ENCODE assay signal across 25 cellular contexts in the genomic region with DNA sequence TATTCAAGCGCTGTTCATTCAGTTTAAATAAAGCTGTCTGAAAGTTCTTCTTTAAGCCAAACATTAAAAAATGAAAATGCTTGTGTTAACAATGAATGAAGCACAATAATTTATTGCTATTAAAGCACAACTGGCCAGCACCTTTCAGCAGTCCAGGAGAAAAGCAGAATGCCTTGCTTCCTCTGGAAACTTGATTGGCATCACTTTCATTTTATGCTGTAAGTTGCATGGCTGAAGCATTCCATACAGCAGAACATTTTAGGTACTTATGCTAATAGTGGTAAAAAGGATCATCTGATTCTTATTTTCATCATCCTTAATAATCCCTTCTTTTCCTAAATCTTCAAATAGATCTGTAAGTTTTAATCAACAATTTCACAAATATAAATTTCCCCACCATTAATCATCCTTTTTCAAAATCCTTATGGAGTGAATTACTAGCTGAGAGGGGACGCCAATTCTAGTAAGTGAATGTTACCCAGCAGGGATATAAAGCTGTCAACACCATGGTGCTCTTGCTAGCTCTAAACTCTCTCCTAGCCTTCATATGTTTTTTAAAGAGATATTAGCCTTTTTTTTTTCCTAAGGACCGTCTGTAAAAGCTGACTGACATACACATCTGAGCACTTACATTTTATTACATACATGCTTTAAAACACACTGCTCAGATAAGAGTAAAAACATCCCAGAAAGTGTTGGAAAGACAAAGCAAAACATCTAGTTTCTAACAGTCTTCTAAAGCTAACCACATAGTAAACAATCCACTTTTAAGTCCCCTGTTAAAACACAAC. TPM values are rescaled to one million over a fixed set of nuclear protein-coding genes. Genes with fewer than 3 reads are reported as not detected.
DNase-seq lines count a peak whose midpoint lies in the region; ATAC-seq and TF ChIP-seq lines count a peak whose summit lies in the region.
"Had no signal": no experiment of that assay in that cellular context is flagged by ENCODE, and none has a peak within 500 bp of the region (broad histone marks: within the 10 kb centered on the region; RNA-seq: fewer than 3 reads in every experiment).

No MANE protein-coding gene starts in this region.

- peaks cover 3% of the 10 kb centered on the region in 2 donors for H3K4me1 Mint-ChIP-seq in natural killer cell treated with Interleukin-12 subunit alpha and Interleukin-12 subunit beta and Interleukin-15 and Interleukin-18, amount 100 ng/mL, for 72 hours (ENCODE audit: low read depth in 2 of 2)

- H3K27ac ChIP-seq in IMR-90 (ENCODE audit: insufficient read depth, low read length) = no peak overlapping the region
- H3K27ac ChIP-seq in neuronal stem cell (replicated peaks; ENCODE audit: low read length) = no peak overlapping the region
- H3K27ac ChIP-seq: C4-2B, gastrocnemius medialis, ovary, skin epidermis, stomach had no signal

- no peak overlapping the region for H2BK5ac ChIP-seq in IMR-90 (ENCODE audit: low read depth, low read length, poor library complexity, severe bottlenecking)
- no peak overlapping the region for H2BK5ac ChIP-seq in neuronal stem cell (ENCODE audit: low read length)

- peak; percentile 7 to 57 (median 39) for DNase-seq in NCI-H1417 (lab: John Stamatoyannopoulos, UW)
- no peak for DNase-seq in NCI-H1417 treated with DMSO at 0.1 percent for 48 hours (lab: John Stamatoyannopoulos, UW)
- DNase-seq in IMR-90 = no peak
- DNase-seq in SK-N-DZ (ENCODE audit: low spot score) = peak; percentile 43
- DNase-seq in neuronal stem cell (ENCODE audit: low spot score) = no peak
- no peak for DNase-seq in COR-L47 (lab: John Stamatoyannopoulos, UW)
- no peak for DNase-seq in natural killer cell treated with Interleukin-12 subunit alpha and Interleukin-12 subunit beta and Interleukin-15 and Interleukin-18, amount 100 ng/mL, for 72 hours (ENCODE audit: low spot score)
- no peak for DNase-seq in UCSD-AML1 (lab: John Stamatoyannopoulos, UW; ENCODE audit: unreplicated experiment)
- DNase-seq: 8988T; activated CD4-positive, alpha-beta T cell treated with anti-CD3 and anti-CD28 coated beads, Interleukin-2, amount 10 ng/mL, durations not matched to agents 7 days and 5 days; activated naive CD8-positive, alpha-beta T cell treated with anti-CD3 and anti-CD28 coated beads, Interleukin-2, amount 50 U/mL, for 24 hours; DMS153; gastrocnemius medialis; mammary epithelial cell; NCI-H1048; ovary; Right ventricle myocardium superior; stimulated activated CD4-positive, alpha-beta T cell treated with anti-CD3 and anti-CD28 coated beads, Interleukin-4, amount 100 ng/mL, for 1 hour; stomach; T-cell had no signal

- H3K79me1 ChIP-seq in IMR-90 (ENCODE audit: low read depth in 1 of 2, low read length in 2 of 2) (peaks cover 11 to 36% of the 10 kb centered on the region in 2 experiments), neuronal stem cell (ENCODE audit: low read depth, low read length) (no peaks in the 10 kb centered on the region)

- no peak overlapping the region for H2BK20ac ChIP-seq in IMR-90 (ENCODE audit: low read depth, low read length)

- H2BK120ac ChIP-seq in IMR-90 (ENCODE audit: low read depth, low read length) (no peak overlapping the region), neuronal stem cell (ENCODE audit: low read depth, low read length) (no peak overlapping the region)

- peaks cover 15 to 18% of the 10 kb centered on the region in 2 donors for H3K27me3 Mint-ChIP-seq in natural killer cell treated with Interleukin-12 subunit alpha and Interleukin-12 subunit beta and Interleukin-15 and Interleukin-18, amount 100 ng/mL, for 72 hours

- no peak overlapping the region for H3K56ac ChIP-seq in IMR-90 (ENCODE audit: extremely low read depth, insufficient read depth, low read length)

- no peaks in the 10 kb centered on the region for H3K36me3 Mint-ChIP-seq in natural killer cell treated with Interleukin-12 subunit alpha and Interleukin-12 subunit beta and Interleukin-15 and Interleukin-18, amount 100 ng/mL, for 72 hours
- H3K36me3 Mint-ChIP-seq: T-cell, type B pancreatic cell had no signal

- no peak overlapping the region for H2BK15ac ChIP-seq in IMR-90 (ENCODE audit: low read depth, low read length)
- H2BK15ac ChIP-seq in neuronal stem cell (ENCODE audit: low read length) = no peak overlapping the region

- no peak for TF ChIP-seq RAD21 in IMR-90 (IDR thresholded peaks at IDR 0.05; ENCODE audit: low read length)

- no peak for ATAC-seq in IMR-90 (ENCODE audit: low read depth)
- no peak for ATAC-seq in natural killer cell treated with Interleukin-12 subunit alpha and Interleukin-12 subunit beta and Interleukin-15 and Interleukin-18, amount 100 ng/mL, for 72 hours
- ATAC-seq: activated naive CD8-positive, alpha-beta T cell treated with anti-CD3 and anti-CD28 coated beads, Interleukin-2, amount 50 U/mL, for 24 hours; gastrocnemius medialis; HCT116; T-cell had no signal

- no peak overlapping the region for H3K9ac ChIP-seq in IMR-90 (ENCODE audit: low read depth, low read length)
- no peak overlapping the region for H3K9ac ChIP-seq in neuronal stem cell (ENCODE audit: low read depth, low read length, poor library complexity)

- H3K9me3 ChIP-seq in IMR-90 (ENCODE audit: control insufficient read depth, insufficient read depth, low read length) (no peaks in the 10 kb centered on the region), neuronal stem cell (replicated peaks in 1 of 2; ENCODE audit: control insufficient read depth in 2 of 2, insufficient read depth in 1 of 2, low read depth in 1 of 2, low read length in 2 of 2) (no peaks in the 10 kb centered on the region)
- H3K9me3 ChIP-seq: gastrocnemius medialis, ovary, stomach had no signal

- H3K27me3 ChIP-seq in IMR-90 (ENCODE audit: control insufficient read depth, insufficient read depth, low read length) (no peaks in the 10 kb centered on the region), neuronal stem cell (ENCODE audit: control insufficient read depth in 3 of 3, insufficient read depth in 3 of 3, low read depth in 1 of 3, low read length in 3 of 3) (peaks cover 0 to 23% (median 8%) of the 10 kb centered on the region in 3 experiments)
- H3K27me3 ChIP-seq: ovary had no signal

- H4K5ac ChIP-seq in IMR-90 (ENCODE audit: low read depth, low read length) = no peak overlapping the region

- H3K4me3 Mint-ChIP-seq in natural killer cell treated with Interleukin-12 subunit alpha and Interleukin-12 subunit beta and Interleukin-15 and Interleukin-18, amount 100 ng/mL, for 72 hours = no peak overlapping the region
- H3K4me3 Mint-ChIP-seq: activated CD4-positive, alpha-beta T cell treated with anti-CD3 and anti-CD28 coated beads, Interleukin-2, amount 10 ng/mL, durations not matched to agents 7 days and 5 days; activated naive CD8-positive, alpha-beta T cell treated with anti-CD3 and anti-CD28 coated beads, Interleukin-2, amount 50 U/mL, for 24 hours; T-cell; type B pancreatic cell had no signal

- H3K18ac ChIP-seq in IMR-90 (ENCODE audit: low read depth, low read length) (no peak overlapping the region), neuronal stem cell (ENCODE audit: low read length) (no peak overlapping the region)

- no peak overlapping the region for H3K23ac ChIP-seq in IMR-90 (ENCODE audit: low read depth, low read length)
- no peak overlapping the region for H3K23ac ChIP-seq in neuronal stem cell (ENCODE audit: low read depth, low read length, poor library complexity)

- TF ChIP-seq POLR2A in IMR-90 (IDR thresholded peaks at IDR 0.05; ENCODE audit: low read depth, low read length) = no peak

- H4K91ac ChIP-seq in IMR-90 (ENCODE audit: insufficient read depth, low read depth, low read length) (no peak overlapping the region), neuronal stem cell (ENCODE audit: low read depth, low read length, poor library complexity) (no peak overlapping the region)

- POLR2A ChIA-PET in IMR-90 (lab: Charles Lee; ENCODE audit: unreplicated experiment) = no interaction called here

- H2AK5ac ChIP-seq in IMR-90 (ENCODE audit: low read depth, low read length) (no peak overlapping the region), neuronal stem cell (ENCODE audit: low read depth, low read length) (no peak overlapping the region)

- H3K4me1 ChIP-seq in IMR-90 (ENCODE audit: control insufficient read depth, insufficient read depth, low read length) (peaks cover 2% of the 10 kb centered on the region; the same call in 1 of the 2 replicates), neuronal stem cell (ENCODE audit: control insufficient read depth in 2 of 2, insufficient read depth in 1 of 2, low read depth in 1 of 2, low read length in 2 of 2) (peaks cover 6 to 30% of the 10 kb centered on the region in 2 donors)

- no TSS peak for BruUV-seq in IMR-90 (replicated peaks; lab: Mats Ljungman, UMichigan)

- in situ Hi-C loops in IMR-90 (cut with MboI; ENCODE audit: low sequenced_read_pairs) = no loop called here

- no peak overlapping the region for H3K4me3 ChIP-seq in IMR-90 (ENCODE audit: insufficient read depth, low read depth, low read length)
- H3K4me3 ChIP-seq in neuronal stem cell (ENCODE audit: low read length in 2 of 2) = no peak overlapping the region
- H3K4me3 ChIP-seq: gastrocnemius medialis, ovary, skin epidermis, stomach had no signal

- H2BK12ac ChIP-seq in neuronal stem cell (ENCODE audit: low read length) = no peak overlapping the region

- H3K9me3 Mint-ChIP-seq in natural killer cell treated with Interleukin-12 subunit alpha and Interleukin-12 subunit beta and Interleukin-15 and Interleukin-18, amount 100 ng/mL, for 72 hours = no peaks in the 10 kb centered on the region
- H3K9me3 Mint-ChIP-seq: activated CD4-positive, alpha-beta T cell treated with anti-CD3 and anti-CD28 coated beads, Interleukin-2, amount 10 ng/mL, durations not matched to agents 7 days and 5 days; activated naive CD8-positive, alpha-beta T cell treated with anti-CD3 and anti-CD28 coated beads, Interleukin-2, amount 50 U/mL, for 24 hours; activated T-helper 2 cell treated with anti-CD3 and anti-CD28 coated beads, Interferon-gamma antibody, Interleukin-2, Interleukin-4, amounts not matched to agents 10 μg/mL and 5 μg/mL and 100 μg/mL, durations not matched to agents 14 hours and 24 hours and 36 hours; T-cell; type B pancreatic cell had no signal

- WGBS in IMR-90 (ENCODE audit: extremely low coverage in 2 of 2, insufficient read length in 1 of 2), 2 experiments = no CpG with 5 or more reads among the region's 3 CpGs
- no CpG with 5 or more reads among the region's 3 CpGs for WGBS in neuronal stem cell (ENCODE audit: extremely low coverage in 2 of 2, insufficient read length in 2 of 2, insufficient replicate concordance in 1 of 2), 2 donors

- H3K4me2 ChIP-seq in IMR-90 (ENCODE audit: low read depth, low read length) (peak overlapping the region; percentile 62; the same call in 1 of the 2 replicates), neuronal stem cell (ENCODE audit: insufficient read depth, low read length, poor library complexity, severe bottlenecking) (no peak overlapping the region)

- intact Hi-C loops in IMR-90 (cut with micrococcal nuclease) = loop anchor here (5.0 kb wide), 1 partner anchor 95 kb away; no protein-coding TSS in a partner anchor

- H2AFZ ChIP-seq in IMR-90 (replicated peaks; ENCODE audit: low read length, poor library complexity) (no peak overlapping the region), neuronal stem cell (ENCODE audit: low read length) (peak overlapping the region; percentile 32)

- H2AK9ac ChIP-seq in IMR-90 (replicated peaks; ENCODE audit: low read depth, low read length, poor library complexity) = no peak overlapping the region

- H3K27ac Mint-ChIP-seq in natural killer cell treated with Interleukin-12 subunit alpha and Interleukin-12 subunit beta and Interleukin-15 and Interleukin-18, amount 100 ng/mL, for 72 hours = no peak overlapping the region
- H3K27ac Mint-ChIP-seq: activated CD4-positive, alpha-beta T cell treated with anti-CD3 and anti-CD28 coated beads, Interleukin-2, amount 10 ng/mL, durations not matched to agents 7 days and 5 days; activated naive CD8-positive, alpha-beta T cell treated with anti-CD3 and anti-CD28 coated beads, Interleukin-2, amount 50 U/mL, for 24 hours; activated T-helper 2 cell treated with anti-CD3 and anti-CD28 coated beads, Interferon-gamma antibody, Interleukin-2, Interleukin-4, amounts not matched to agents 10 μg/mL and 5 μg/mL and 100 μg/mL, durations not matched to agents 14 hours and 24 hours and 36 hours; T-cell; type B pancreatic cell had no signal

- no peak overlapping the region for H4K8ac ChIP-seq in IMR-90 (ENCODE audit: low read depth in 2 of 2, low read length in 2 of 2)
- H4K8ac ChIP-seq in neuronal stem cell (ENCODE audit: low read depth, low read length) = no peak overlapping the region

- no peaks in the 10 kb centered on the region for H4K20me1 ChIP-seq in IMR-90 (ENCODE audit: insufficient read depth, low read length)

- CTCF ChIA-PET in IMR-90 (lab: Yijun Ruan, JAX) = interaction anchor here (0.5 to 1.1 kb wide), 4 partner anchors 15 to 562 kb away, joined by 3 to 5 read pairs (median 3); no protein-coding TSS in a partner anchor

- dilution Hi-C loops in IMR-90 (cut with HindIII; ENCODE audit: low sequenced_read_pairs, unreplicated experiment) = no loop called here

- H3K36me3 ChIP-seq in IMR-90 (ENCODE audit: control insufficient read depth, insufficient read depth, low read length) (no peaks in the 10 kb centered on the region), neuronal stem cell (replicated peaks in 1 of 2; ENCODE audit: control insufficient read depth in 2 of 2, insufficient read depth in 2 of 2, low read length in 2 of 2) (no peaks in the 10 kb centered on the region)
- H3K36me3 ChIP-seq: gastrocnemius medialis, ovary, stomach had no signal

- H3K14ac ChIP-seq in IMR-90 (replicated peaks; ENCODE audit: low read depth, low read length) (no peak overlapping the region), neuronal stem cell (ENCODE audit: low read length) (no peak overlapping the region)

- no peak for TF ChIP-seq CTCF in IMR-90 (conservative IDR thresholded peaks at IDR 0.05; ENCODE audit: low read depth, low read length)

- H3K9me1 ChIP-seq in IMR-90 (ENCODE audit: insufficient read depth, low read length) = no peaks in the 10 kb centered on the region

- H3K4ac ChIP-seq in IMR-90 (ENCODE audit: low read depth, low read length) (no peak overlapping the region), neuronal stem cell (ENCODE audit: low read length) (no peak overlapping the region)

RNA-seq across cellular contexts. Expression of gene SATB2, which starts 5.3 kb away (rescaled TPM):
- 8.4 and 9.2 TPM in 2 replicates for total RNA-seq in IMR-90 (2012; rRNA removed)
- 6.2 and 7.4 TPM in 2 replicates for polyA plus RNA-seq in IMR-90 (2012; rRNA removed)
- 3.4 and 3.9 TPM in 2 replicates for polyA plus RNA-seq in IMR-90 (2012; cell fraction: cytosol; rRNA removed)
- polyA plus RNA-seq in IMR-90 (2012; cell fraction: nucleus; rRNA removed; ENCODE audit: low replicate concordance) = 20.7 and 32.9 TPM in 2 replicates
- polyA plus RNA-seq in SK-N-DZ (2014; cell fraction: cytosol; rRNA removed) = 13.0 and 13.4 TPM in 2 replicates
- 21.5 and 28.5 TPM in 2 replicates for polyA plus RNA-seq in SK-N-DZ (2014; cell fraction: nucleus; rRNA removed)
- polyA plus RNA-seq in neuronal stem cell (2013, experiment 1 of 2) = 3.7 TPM
- polyA plus RNA-seq in neuronal stem cell (2013, experiment 2 of 2) = 3.7 TPM
- 1 to 10 TPM in 1 of 2 donors, under 1 TPM in 1; 0.71 to 1.5 TPM for total RNA-seq in natural killer cell treated with Interleukin-12 subunit alpha and Interleukin-12 subunit beta and Interleukin-15 and Interleukin-18, amount 100 ng/mL, for 72 hours

Comparison
In these comparisons a context has a peak if more than half of its experiments do, and no peak if none do; other contexts are left out.
1. DNase-seq: peak in NCI-H1417 (3 of 3) and SK-N-DZ (single experiment); none in NCI-H1417 treated with DMSO at 0.1 percent for 48 hours (single experiment), IMR-90 (single experiment), neuronal stem cell (single experiment), COR-L47 (single experiment), natural killer cell treated with Interleukin-12 subunit alpha and Interleukin-12 subunit beta and Interleukin-15 and Interleukin-18, amount 100 ng/mL, for 72 hours (single experiment) and UCSD-AML1 (single experiment).